21 cellular contexts compared by ENCODE assay signal in the genomic region with DNA sequence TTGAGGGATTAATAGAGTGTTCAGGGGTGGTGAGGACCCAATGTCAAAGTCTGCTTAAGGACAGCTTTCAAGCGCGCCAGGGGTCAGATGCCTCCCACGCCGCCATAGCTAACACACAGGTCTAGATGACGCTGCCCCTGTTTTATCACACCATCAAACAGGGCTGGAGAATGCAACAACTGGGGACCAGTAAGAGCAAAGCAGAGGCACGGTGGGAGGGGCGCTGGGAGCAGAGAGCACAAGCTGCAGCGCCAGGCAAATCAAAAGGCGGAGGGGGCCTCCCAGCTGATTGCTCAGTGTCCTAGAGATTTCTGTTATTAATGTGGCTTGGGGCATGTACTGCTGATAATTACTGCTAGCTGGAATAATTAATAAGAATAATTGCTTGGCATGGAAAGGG.
"Had no signal": no experiment of that assay in that cellular context is flagged by ENCODE, and none has a peak within 500 bp of the region (broad histone marks: within the 10 kb centered on the region; RNA-seq: fewer than 3 reads in every experiment).

No MANE protein-coding gene starts in this region.

- H3K4me3 Mint-ChIP-seq: activated naive CD4-positive, alpha-beta T cell treated with anti-CD3 and anti-CD28 coated beads, Interleukin-2, amount 50 U/mL, for 24 hours; activated T-cell treated with anti-CD3 and anti-CD28 coated beads, Interleukin-2, amount 50 U/mL, for 72 hours; naive B cell; stimulated activated effector memory CD8-positive, alpha-beta T cell treated with anti-CD3 and anti-CD28 coated beads, Interleukin-12 subunit alpha, Interleukin-12 subunit beta, amount 100 ng/mL, for 72 hours; T-helper 1 cell treated with Interleukin-12 subunit alpha and Interleukin-12 subunit beta and Interleukin-4 antibody, amounts not matched to agents 30 μg/mL and 1 μg/mL, for 36 hours had no signal

- DNase-seq: activated CD4-positive, alpha-beta T cell treated with anti-CD3 and anti-CD28 coated beads, Interleukin-2, amount 50 U/mL, for 1 hour; activated CD4-positive, CD25-positive, alpha-beta regulatory T cell treated with anti-CD3 and anti-CD28 coated beads, Interleukin-2, amount 50 U/mL, for 72 hours; activated gamma-delta T cell; activated T-cell treated with anti-CD3 and anti-CD28 coated beads, Interleukin-2, amount 50 U/mL, for 72 hours; dorsolateral prefrontal cortex; foreskin keratinocyte; glutamatergic neuron; hypothalamus; left lung; mammary epithelial cell; mucosa of descending colon; naive B cell; sigmoid colon; stimulated activated CD4-positive, alpha-beta T cell treated with anti-CD3 and anti-CD28 coated beads, Interleukin-4, amount 100 ng/mL, for 24 hours; stomach; upper lobe of right lung had no signal

- ATAC-seq: activated T-cell treated with anti-CD3 and anti-CD28 coated beads, Interleukin-2, amount 50 U/mL, for 72 hours; foreskin keratinocyte; left lung; mucosa of descending colon; stimulated activated effector memory CD8-positive, alpha-beta T cell treated with anti-CD3 and anti-CD28 coated beads, Interleukin-12 subunit alpha, Interleukin-12 subunit beta, amount 100 ng/mL, for 72 hours; upper lobe of right lung had no signal

- H3K9me3 Mint-ChIP-seq: activated naive CD4-positive, alpha-beta T cell treated with anti-CD3 and anti-CD28 coated beads, Interleukin-2, amount 50 U/mL, for 24 hours; T-helper 1 cell treated with Interleukin-12 subunit alpha and Interleukin-12 subunit beta and Interleukin-4 antibody, amounts not matched to agents 30 μg/mL and 1 μg/mL, for 36 hours had no signal

- H3K27ac Mint-ChIP-seq: activated naive CD4-positive, alpha-beta T cell treated with anti-CD3 and anti-CD28 coated beads, Interleukin-2, amount 50 U/mL, for 24 hours; activated T-cell treated with anti-CD3 and anti-CD28 coated beads, Interleukin-2, amount 50 U/mL, for 72 hours; naive B cell; stimulated activated effector memory CD8-positive, alpha-beta T cell treated with anti-CD3 and anti-CD28 coated beads, Interleukin-12 subunit alpha, Interleukin-12 subunit beta, amount 100 ng/mL, for 72 hours; T-helper 1 cell treated with Interleukin-12 subunit alpha and Interleukin-12 subunit beta and Interleukin-4 antibody, amounts not matched to agents 30 μg/mL and 1 μg/mL, for 36 hours had no signal

- H3K36me3 Mint-ChIP-seq: activated naive CD4-positive, alpha-beta T cell treated with anti-CD3 and anti-CD28 coated beads, Interleukin-2, amount 50 U/mL, for 24 hours; naive B cell; stimulated activated effector memory CD8-positive, alpha-beta T cell treated with anti-CD3 and anti-CD28 coated beads, Interleukin-12 subunit alpha, Interleukin-12 subunit beta, amount 100 ng/mL, for 72 hours had no signal

- H3K27me3 Mint-ChIP-seq: activated naive CD4-positive, alpha-beta T cell treated with anti-CD3 and anti-CD28 coated beads, Interleukin-2, amount 50 U/mL, for 24 hours had no signal

- FAIRE-seq: astrocyte, keratinocyte had no signal

- H3K4me1 Mint-ChIP-seq: activated naive CD4-positive, alpha-beta T cell treated with anti-CD3 and anti-CD28 coated beads, Interleukin-2, amount 50 U/mL, for 24 hours; naive B cell; stimulated activated effector memory CD8-positive, alpha-beta T cell treated with anti-CD3 and anti-CD28 coated beads, Interleukin-12 subunit alpha, Interleukin-12 subunit beta, amount 100 ng/mL, for 72 hours had no signal
